Comparison of ENCODE assay signal across 2 cellular contexts in the genomic region with DNA sequence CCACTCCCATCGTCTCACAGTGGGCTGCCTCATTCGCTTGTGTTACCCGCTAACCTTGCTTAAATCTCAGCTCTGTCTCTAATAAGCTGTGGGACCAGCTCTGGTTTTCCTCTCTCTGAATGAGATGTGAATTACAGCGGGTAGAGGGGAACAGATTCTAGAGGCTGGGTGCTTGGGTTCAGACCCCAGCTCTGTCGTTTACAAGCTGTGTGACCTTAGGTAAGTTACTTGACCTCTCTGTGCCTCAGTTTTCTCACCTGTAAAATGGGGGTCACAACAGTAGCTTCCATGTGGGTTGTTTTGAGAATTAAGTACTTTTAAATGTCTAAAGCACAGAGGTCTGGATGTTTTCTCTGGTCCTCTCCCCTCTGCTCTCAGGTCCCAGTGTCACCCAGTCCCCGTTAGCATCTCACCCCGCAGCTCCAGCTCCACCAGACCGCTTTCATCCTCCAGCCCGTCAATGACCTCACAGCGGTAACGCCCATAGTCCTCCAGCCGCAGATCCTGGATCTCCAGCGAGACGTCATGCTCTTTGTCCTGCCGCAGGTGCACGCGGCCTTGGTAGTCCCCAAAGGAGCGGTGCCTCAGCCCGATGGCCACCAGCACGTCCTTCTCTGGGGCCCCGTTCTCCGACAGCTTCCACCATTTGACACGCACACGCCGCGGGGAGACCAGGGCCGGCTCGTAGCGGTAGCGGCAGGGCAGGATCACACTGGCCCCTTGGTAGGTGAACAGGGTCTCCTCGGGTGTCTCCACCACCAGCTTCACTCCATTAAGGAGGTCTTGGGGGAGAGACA.
TF ChIP-seq lines count a peak whose summit lies in the region.

No MANE protein-coding gene starts in this region.

TF ChIP-seq in IMR-90, 13 proteins besides CTCF, POLR2A, EP300 and RAD21:
- TF ChIP-seq RFX5 (IDR thresholded peaks at IDR 0.05; ENCODE audit: low read depth, low read length) (no peak), RCOR1 (IDR thresholded peaks at IDR 0.05; ENCODE audit: insufficient replicate concordance, low read length) (no peak), NFE2L2 (IDR thresholded peaks at IDR 0.05; ENCODE audit: low read depth, low read length) (no peak), MAFK (IDR thresholded peaks at IDR 0.05; ENCODE audit: low read depth, low read length) (no peak), CEBPB (IDR thresholded peaks at IDR 0.05; ENCODE audit: low read depth, low read length) (no peak), FOS (IDR thresholded peaks at IDR 0.05; ENCODE audit: low read depth, low read length) (no peak), SMC3 (IDR thresholded peaks at IDR 0.05; ENCODE audit: low read depth, low read length) (no peak), MAZ (IDR thresholded peaks at IDR 0.05; ENCODE audit: borderline replicate concordance, low read depth, low read length) (no peak), BHLHE40 (IDR thresholded peaks at IDR 0.05; ENCODE audit: low read depth, low read length) (no peak), USF2 (IDR thresholded peaks at IDR 0.05; ENCODE audit: low read depth, low read length) (no peak), MXI1 (IDR thresholded peaks at IDR 0.05; ENCODE audit: borderline replicate concordance, low read depth, low read length) (no peak), CHD1 (IDR thresholded peaks at IDR 0.05; ENCODE audit: low read depth, low read length) (no peak)
- TF ChIP-seq, protein P1, sequence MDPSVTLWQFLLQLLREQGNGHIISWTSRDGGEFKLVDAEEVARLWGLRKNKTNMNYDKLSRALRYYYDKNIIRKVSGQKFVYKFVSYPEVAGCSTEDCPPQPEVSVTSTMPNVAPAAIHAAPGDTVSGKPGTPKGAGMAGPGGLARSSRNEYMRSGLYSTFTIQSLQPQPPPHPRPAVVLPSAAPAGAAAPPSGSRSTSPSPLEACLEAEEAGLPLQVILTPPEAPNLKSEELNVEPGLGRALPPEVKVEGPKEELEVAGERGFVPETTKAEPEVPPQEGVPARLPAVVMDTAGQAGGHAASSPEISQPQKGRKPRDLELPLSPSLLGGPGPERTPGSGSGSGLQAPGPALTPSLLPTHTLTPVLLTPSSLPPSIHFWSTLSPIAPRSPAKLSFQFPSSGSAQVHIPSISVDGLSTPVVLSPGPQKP (IDR thresholded peaks at IDR 0.05; ENCODE audit: borderline replicate concordance, low read depth, low read length), result no peak

TF ChIP-seq in GM12878, 131 proteins besides CTCF, POLR2A, EP300 and RAD21:
- TF ChIP-seq STAT3 (IDR thresholded peaks at IDR 0.05; ENCODE audit: low read depth, low read length), result no peak
- TF ChIP-seq GABPA (IDR thresholded peaks at IDR 0.05; ENCODE audit: low read depth), result no peak
- TF ChIP-seq, protein P2, sequence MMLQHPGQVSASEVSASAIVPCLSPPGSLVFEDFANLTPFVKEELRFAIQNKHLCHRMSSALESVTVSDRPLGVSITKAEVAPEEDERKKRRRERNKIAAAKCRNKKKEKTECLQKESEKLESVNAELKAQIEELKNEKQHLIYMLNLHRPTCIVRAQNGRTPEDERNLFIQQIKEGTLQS (IDR thresholded peaks at IDR 0.05; ENCODE audit: borderline replicate concordance, extremely low read depth, low read depth, low read length), result no peak
- TF ChIP-seq, protein P3, sequence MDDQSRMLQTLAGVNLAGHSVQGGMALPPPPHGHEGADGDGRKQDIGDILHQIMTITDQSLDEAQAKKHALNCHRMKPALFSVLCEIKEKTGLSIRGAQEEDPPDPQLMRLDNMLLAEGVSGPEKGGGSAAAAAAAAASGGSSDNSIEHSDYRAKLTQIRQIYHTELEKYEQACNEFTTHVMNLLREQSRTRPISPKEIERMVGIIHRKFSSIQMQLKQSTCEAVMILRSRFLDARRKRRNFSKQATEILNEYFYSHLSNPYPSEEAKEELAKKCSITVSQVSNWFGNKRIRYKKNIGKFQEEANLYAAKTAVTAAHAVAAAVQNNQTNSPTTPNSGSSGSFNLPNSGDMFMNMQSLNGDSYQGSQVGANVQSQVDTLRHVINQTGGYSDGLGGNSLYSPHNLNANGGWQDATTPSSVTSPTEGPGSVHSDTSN (IDR thresholded peaks at IDR 0.05; ENCODE audit: insufficient replicate concordance, low read depth, low read length), result no peak
- TF ChIP-seq CREM (IDR thresholded peaks at IDR 0.05; ENCODE audit: low read depth), result no peak
- TF ChIP-seq RELB (IDR thresholded peaks at IDR 0.05; ENCODE audit: low read depth), result no peak
- no peak for TF ChIP-seq ZNF384 (IDR thresholded peaks at IDR 0.05; ENCODE audit: borderline replicate concordance, low read depth, low read length)
- TF ChIP-seq EGR1 (IDR thresholded peaks at IDR 0.05; ENCODE audit: borderline replicate concordance in 1 of 2, low read depth in 2 of 2, low read length in 2 of 2), result no peak
- TF ChIP-seq HDAC2 (IDR thresholded peaks at IDR 0.05), result no peak
- TF ChIP-seq MTA2 (IDR thresholded peaks at IDR 0.05; ENCODE audit: low read depth), result no peak
- TF ChIP-seq PAX5 (IDR thresholded peaks at IDR 0.05; ENCODE audit: borderline replicate concordance, low read depth, low read length), result no peak
- TF ChIP-seq ATF2 (IDR thresholded peaks at IDR 0.05; ENCODE audit: low read length), result no peak
- no peak for TF ChIP-seq IKZF1 (conservative IDR thresholded peaks at IDR 0.05)
- no peak for TF ChIP-seq NR2C1 (IDR thresholded peaks at IDR 0.05)
